ENCODE assay signal across 25 cellular contexts in the genomic region with DNA sequence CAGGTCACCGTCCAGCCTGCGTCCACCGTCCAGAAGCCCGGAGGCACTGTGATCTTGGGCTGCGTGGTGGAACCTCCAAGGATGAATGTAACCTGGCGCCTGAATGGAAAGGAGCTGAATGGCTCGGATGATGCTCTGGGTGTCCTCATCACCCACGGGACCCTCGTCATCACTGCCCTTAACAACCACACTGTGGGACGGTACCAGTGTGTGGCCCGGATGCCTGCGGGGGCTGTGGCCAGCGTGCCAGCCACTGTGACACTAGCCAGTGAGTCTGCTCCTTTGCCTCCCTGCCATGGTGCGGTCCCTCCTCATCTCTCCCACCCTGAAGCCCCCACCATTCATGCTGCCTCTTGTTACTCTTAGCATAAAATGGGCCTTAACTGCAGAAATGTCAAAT. TPM values are rescaled to one million over a fixed set of nuclear protein-coding genes. Genes with fewer than 3 reads are reported as not detected.
"Had no signal": no experiment of that assay in that cellular context is flagged by ENCODE, and none has a peak within 500 bp of the region (broad histone marks: within the 10 kb centered on the region; RNA-seq: fewer than 3 reads in every experiment).

No MANE protein-coding gene starts in this region.

- H3K27ac Mint-ChIP-seq: activated B cell treated with CpG ODN at 0.5 μM for 24 hours; activated CD4-positive, alpha-beta T cell treated with anti-CD3 and anti-CD28 coated beads, Interleukin-2, amount 10 ng/mL, durations not matched to agents 24 days and 14 days; activated naive CD4-positive, alpha-beta T cell treated with anti-CD3 and anti-CD28 coated beads, Interleukin-2, amount 50 U/mL, for 72 hours; activated naive CD8-positive, alpha-beta T cell treated with anti-CD3 and anti-CD28 coated beads, Interleukin-2, amount 50 U/mL, for 24 hours; T-helper 17 cell had no signal

- H3K9me3 Mint-ChIP-seq: activated B cell treated with CpG ODN at 0.5 μM for 24 hours; activated CD4-positive, alpha-beta T cell treated with anti-CD3 and anti-CD28 coated beads, Interleukin-2, amount 10 ng/mL, durations not matched to agents 24 days and 14 days; activated naive CD4-positive, alpha-beta T cell treated with anti-CD3 and anti-CD28 coated beads, Interleukin-2, amount 50 U/mL, for 72 hours; activated naive CD8-positive, alpha-beta T cell treated with anti-CD3 and anti-CD28 coated beads, Interleukin-2, amount 50 U/mL, for 24 hours; activated T-cell treated with anti-CD3 and anti-CD28 coated beads, Interleukin-2, amount 50 U/mL, for 4 hours had no signal

- DNase-seq: activated B cell treated with CpG ODN at 0.5 μM for 24 hours; activated CD4-positive, alpha-beta T cell treated with anti-CD3 and anti-CD28 coated beads for 1 hour; activated CD4-positive, alpha-beta T cell treated with anti-CD3 and anti-CD28 coated beads, Interleukin-2, amount 10 ng/mL, durations not matched to agents 24 days and 14 days; activated CD4-positive, alpha-beta T cell treated with anti-CD3 and anti-CD28 coated beads, Interleukin-2, amount 50 U/mL, for 48 hours; activated effector memory CD4-positive, alpha-beta T cell treated with anti-CD3 and anti-CD28 coated beads, Interleukin-2, amount 50 U/mL, for 16 hours; activated naive CD4-positive, alpha-beta T cell treated with Interleukin-2 at 50 U/mL for 16 hours; activated naive CD8-positive, alpha-beta T cell treated with anti-CD3 and anti-CD28 coated beads, Interleukin-2, amount 50 U/mL, for 24 hours; activated T-cell treated with anti-CD3 and anti-CD28 coated beads, Interleukin-2, amount 50 U/mL, for 4 hours; amniotic stem cell; body of pancreas; Kasumi-1; KBM-7; NCI-H1048; NCI-H1417; NCI-H1930; NCI-H2171 treated with DMSO at 0.1 percent for 48 hours; NCI-H226; NCI-H510A; NCI-H69; PC-9; SHP77 treated with DMSO at 0.1 percent for 48 hours; T-helper 17 cell; T-helper 9 cell had no signal

- H3K36me3 Mint-ChIP-seq: activated naive CD4-positive, alpha-beta T cell treated with anti-CD3 and anti-CD28 coated beads, Interleukin-2, amount 50 U/mL, for 72 hours had no signal

- H3K4me2 ChIP-seq: PC-9 had no signal

- H3K4me3 Mint-ChIP-seq: activated B cell treated with CpG ODN at 0.5 μM for 24 hours; activated CD4-positive, alpha-beta T cell treated with anti-CD3 and anti-CD28 coated beads, Interleukin-2, amount 10 ng/mL, durations not matched to agents 24 days and 14 days; activated naive CD8-positive, alpha-beta T cell treated with anti-CD3 and anti-CD28 coated beads, Interleukin-2, amount 50 U/mL, for 24 hours; activated T-cell treated with anti-CD3 and anti-CD28 coated beads, Interleukin-2, amount 50 U/mL, for 4 hours; T-helper 17 cell had no signal

- H3K4me1 ChIP-seq: body of pancreas had no signal

- H3K27me3 ChIP-seq: ascending aorta, body of pancreas had no signal

- H3K4me3 ChIP-seq: ascending aorta, body of pancreas, PC-9 had no signal

- H3K27ac ChIP-seq: ascending aorta, body of pancreas, PC-9 had no signal

- H2AFZ ChIP-seq: PC-9 had no signal

- H3K4me1 Mint-ChIP-seq: activated CD4-positive, alpha-beta T cell treated with anti-CD3 and anti-CD28 coated beads, Interleukin-2, amount 10 ng/mL, durations not matched to agents 24 days and 14 days; activated naive CD8-positive, alpha-beta T cell treated with anti-CD3 and anti-CD28 coated beads, Interleukin-2, amount 50 U/mL, for 24 hours had no signal

- H3K9me3 ChIP-seq: ascending aorta, body of pancreas had no signal

- ATAC-seq: activated naive CD4-positive, alpha-beta T cell treated with anti-CD3 and anti-CD28 coated beads, Interleukin-2, amount 50 U/mL, for 72 hours; activated naive CD8-positive, alpha-beta T cell treated with anti-CD3 and anti-CD28 coated beads, Interleukin-2, amount 50 U/mL, for 24 hours; activated T-cell treated with anti-CD3 and anti-CD28 coated beads, Interleukin-2, amount 50 U/mL, for 4 hours; body of pancreas; T-helper 17 cell had no signal

RNA-seq across cellular contexts. Expression of a gene that starts 39.2 kb away (rescaled TPM):
- total RNA-seq: T-helper 17 cell had no signal
